Comparison of ENCODE assay signal across 10 cellular contexts in genomic region chr16:22141746-22142145, GRCh38. TPM values are rescaled to one million over a fixed set of nuclear protein-coding genes. Genes with fewer than 3 reads are reported as not detected.
DNase-seq lines count a peak whose midpoint lies in the region; ATAC-seq and TF ChIP-seq lines count a peak whose summit lies in the region.
"Had no signal": no experiment of that assay in that cellular context is flagged by ENCODE, and none has a peak within 500 bp of the region (broad histone marks: within the 10 kb centered on the region; RNA-seq: fewer than 3 reads in every experiment).

No MANE protein-coding gene starts in this region.

- H3K27me3 ChIP-seq in BJ (ENCODE audit: control insufficient read depth, insufficient read depth, low read length) = peaks cover 8% of the 10 kb centered on the region

- ATAC-seq in HG02852 (IDR thresholded peaks at IDR 0.05; ENCODE audit: unreplicated experiment) = no peak
- no peak for ATAC-seq in HG03520 (IDR thresholded peaks at IDR 0.05; ENCODE audit: unreplicated experiment)
- ATAC-seq in GM18858 (IDR thresholded peaks at IDR 0.05; ENCODE audit: unreplicated experiment) = no peak

- no peaks in the 10 kb centered on the region for H3K36me3 ChIP-seq in BJ (ENCODE audit: control insufficient read depth, insufficient read depth, low read length)

- peak; percentile 38; the same call in 1 of the 2 replicates for TF ChIP-seq CTCF in BJ (IDR thresholded peaks at IDR 0.05; ENCODE audit: insufficient read depth, low read depth, low read length)

- CTCF ChIA-PET in BJ (lab: Yijun Ruan, JAX) = interaction anchor here (0.9 to 1.8 kb wide), 7 partner anchors 9 to 64 kb away, joined by 3 to 4 read pairs (median 3); no protein-coding TSS in a partner anchor
- CTCF ChIA-PET in HEK293T (lab: Yijun Ruan, JAX) = interaction anchor here (0.5 to 1.5 kb wide), 8 partner anchors 9 to 1298 kb away, joined by 3 to 5 read pairs (median 4); no protein-coding TSS in a partner anchor

- POLR2A ChIA-PET in BJ (lab: Charles Lee) = no interaction called here
- POLR2A ChIA-PET in HEK293T (lab: Yijun Ruan, JAX) = no interaction called here

- no peak overlapping the region for H3K4me3 ChIP-seq in BJ (ENCODE audit: low read depth, low read length)

- DNase-seq in BJ (ENCODE audit: low read depth) = no peak
- DNase-seq in HEK293T (ENCODE audit: extremely low spot score) = peak; percentile 67
- peak; percentile 24 for DNase-seq in SW480 (ENCODE audit: low spot score)
- peak; percentile 40 for DNase-seq in iris pigment epithelial cell (ENCODE audit: low read depth)
- no peak for DNase-seq in hippocampal formation (lab: John Stamatoyannopoulos, UW)
- DNase-seq: activated CD8-positive, alpha-beta memory T cell treated with anti-CD3 and anti-CD28 coated beads, Interleukin-2, amount 50 U/mL, for 48 hours; NCI-H446 had no signal

TF ChIP-seq in HEK293T, 16 proteins besides CTCF, POLR2A, EP300 and RAD21:
- no peak for TF ChIP-seq ZNF384 (IDR thresholded peaks at IDR 0.05)

RNA-seq across cellular contexts. Expression of gene SDR42E2, which starts 20.6 kb away (rescaled TPM):
- polyA plus RNA-seq in BJ (2011; rRNA removed) = not detected in 2 replicates
- not detected in 2 replicates for polyA minus RNA-seq in BJ (2011; rRNA and poly(A)+ RNA removed)

RNA-seq across cellular contexts. Expression of gene VWA3A, which starts 49.4 kb away (rescaled TPM):
- 0.02 and 0.15 TPM in 2 replicates for polyA plus RNA-seq in BJ (2011; rRNA removed)
- not detected in 2 replicates for polyA minus RNA-seq in BJ (2011; rRNA and poly(A)+ RNA removed)

Comparison
In these comparisons a context has a peak if more than half of its experiments do, and no peak if none do; other contexts are left out.
1. DNase-seq: peak in HEK293T (single experiment), SW480 (single experiment) and iris pigment epithelial cell (single experiment); none in BJ (single experiment) and hippocampal formation (0 of 2).